14 cellular contexts compared by ENCODE assay signal in the genomic region with DNA sequence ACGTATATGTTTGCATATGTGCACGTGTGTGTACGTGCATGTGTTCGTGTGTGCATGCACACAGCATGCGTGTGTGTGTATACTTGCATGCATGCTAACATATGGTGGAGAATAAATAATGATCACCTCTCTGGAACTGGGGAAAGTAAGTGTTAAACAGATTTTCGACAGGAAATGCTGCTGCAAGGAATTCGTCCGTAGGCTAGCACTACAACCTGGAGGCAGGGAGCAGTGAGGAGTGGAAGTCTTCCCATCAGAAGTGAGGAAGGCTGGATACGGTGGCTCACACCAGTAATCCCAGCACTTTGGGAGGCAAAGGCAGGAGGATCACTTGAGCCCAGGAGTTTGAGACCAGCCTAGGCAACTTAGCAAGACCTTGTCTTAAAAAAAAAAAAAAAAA. TPM values are rescaled to one million over a fixed set of nuclear protein-coding genes. Genes with fewer than 3 reads are reported as not detected.
A peak's percentile ranks its signal among the peaks of the same experiment; 100 is the strongest.
DNase-seq lines count a peak whose midpoint lies in the region; TF ChIP-seq lines count a peak whose summit lies in the region.
"Had no signal": no experiment of that assay in that cellular context is flagged by ENCODE, and none has a peak within 500 bp of the region (broad histone marks: within the 10 kb centered on the region; RNA-seq: fewer than 3 reads in every experiment).

No MANE protein-coding gene starts in this region.

- H3K4me1 Mint-ChIP-seq in Caco-2 (ENCODE audit: low read depth, unreplicated experiment) (peaks cover 31% of the 10 kb centered on the region), neural crest cell (peaks cover 12% of the 10 kb centered on the region)

- POLR2A ChIA-PET in Caco-2 (lab: Charles Lee) (no interaction called here), GM10248 (lab: Yijun Ruan, JAX) (no interaction called here)

- H3K36me3 ChIP-seq in Caco-2 (ENCODE audit: control insufficient read depth, insufficient read depth, low read length) (no peaks in the 10 kb centered on the region), brain microvascular endothelial cell (replicated peaks) (no peaks in the 10 kb centered on the region)
- H3K36me3 ChIP-seq: Peyer's patch had no signal

- H3K27ac ChIP-seq in cingulate gyrus (ENCODE audit: low read depth, low read length) (peak overlapping the region; percentile 80), brain microvascular endothelial cell (no peak overlapping the region)
- H3K27ac ChIP-seq: Peyer's patch had no signal

- H3K9me3 Mint-ChIP-seq in Caco-2 (ENCODE audit: unreplicated experiment): no peaks in the 10 kb centered on the region
- no peaks in the 10 kb centered on the region for H3K9me3 Mint-ChIP-seq in neural crest cell

- DNase-seq in Caco-2: no peak
- DNase-seq in neural crest cell (ENCODE audit: low read depth, low spot score): no peak
- no peak for DNase-seq in brain microvascular endothelial cell
- no peak for DNase-seq in GM10248 (ENCODE audit: extremely low spot score)
- no peak for DNase-seq in AG20443 (ENCODE audit: low spot score)
- DNase-seq: DMS79, HCEC 1CT, NCI-H1436, NCI-H2029 treated with DMSO at 0.1 percent for 48 hours, NCI-H510A treated with DMSO at 0.1 percent for 48 hours, Peyer's patch, SIG-M5 had no signal

- peak overlapping the region; percentile 67 for H3K27ac Mint-ChIP-seq in Caco-2 (ENCODE audit: unreplicated experiment)
- peak overlapping the region; percentile 76 for H3K27ac Mint-ChIP-seq in neural crest cell (ENCODE audit: unreplicated experiment)

- BruUV-seq in Caco-2 (replicated peaks; lab: Mats Ljungman, UMichigan): no TSS peak

- intact Hi-C loops in Caco-2 (cut with micrococcal nuclease; ENCODE audit: unreplicated experiment): no loop called here

- CTCF ChIA-PET in Caco-2 (lab: Charles Lee): no interaction called here
- CTCF ChIA-PET in GM10248 (lab: Yijun Ruan, JAX): interaction anchor here (0.9 kb wide), 1 partner anchor 9 kb away, joined by 3 read pairs; no protein-coding TSS in a partner anchor

- no peak for TF ChIP-seq CTCF in Caco-2 (IDR thresholded peaks at IDR 0.05; ENCODE audit: insufficient read depth in 1 of 2, low read depth in 1 of 2, low read length in 1 of 2, severe bottlenecking in 1 of 2, unreplicated experiment in 1 of 2)
- TF ChIP-seq CTCF in neural crest cell (conservative IDR thresholded peaks at IDR 0.05): no peak
- TF ChIP-seq CTCF in brain microvascular endothelial cell (IDR thresholded peaks at IDR 0.05; ENCODE audit: low read depth, low read length, missing control alignments): no peak
- no peak for TF ChIP-seq CTCF in GM10248 (IDR thresholded peaks at IDR 0.05; ENCODE audit: control extremely low read depth, extremely low read depth, low read depth, missing control alignments)

- H3K36me3 Mint-ChIP-seq in Caco-2 (ENCODE audit: insufficient read depth, unreplicated experiment): peaks cover 22% of the 10 kb centered on the region
- H3K36me3 Mint-ChIP-seq in neural crest cell (ENCODE audit: low read depth): no peaks in the 10 kb centered on the region

- no peaks in the 10 kb centered on the region for H3K27me3 Mint-ChIP-seq in Caco-2 (ENCODE audit: insufficient read depth, unreplicated experiment)
- no peaks in the 10 kb centered on the region for H3K27me3 Mint-ChIP-seq in neural crest cell (ENCODE audit: low read depth)

- H3K27me3 ChIP-seq in Caco-2 (replicated peaks; ENCODE audit: control insufficient read depth, insufficient read depth, low read length) (no peaks in the 10 kb centered on the region), brain microvascular endothelial cell (replicated peaks) (no peaks in the 10 kb centered on the region)
- H3K27me3 ChIP-seq: Peyer's patch had no signal

- no peaks in the 10 kb centered on the region for H3K9me3 ChIP-seq in Caco-2
- H3K9me3 ChIP-seq: Peyer's patch had no signal

- H3K4me3 Mint-ChIP-seq in Caco-2 (ENCODE audit: unreplicated experiment) (no peak overlapping the region), neural crest cell (peak overlapping the region; percentile 12)

- no peak overlapping the region for H3K4me3 ChIP-seq in Caco-2 (ENCODE audit: low read depth, low read length)
- no peak overlapping the region for H3K4me3 ChIP-seq in brain microvascular endothelial cell (ENCODE audit: low read depth, low read length)
- H3K4me3 ChIP-seq: Peyer's patch had no signal

- peaks cover 34% of the 10 kb centered on the region for H3K4me1 ChIP-seq in Caco-2

- in situ Hi-C loops in brain microvascular endothelial cell (cut with HindIII; ENCODE audit: low pct_ligation_motif_present, low sequenced_read_pairs): no loop called here

RNA-seq across cellular contexts. Expression of a gene that starts 4.8 kb away (rescaled TPM):
- total RNA-seq in Caco-2 (2022): 196 TPM in 2 replicates
- 163 and 165 TPM in 2 replicates for total RNA-seq in neural crest cell

RNA-seq across cellular contexts. Expression of a gene that starts 39.1 kb away (rescaled TPM):
- total RNA-seq in Caco-2 (2022) (0.37 and 0.93 TPM in 2 replicates), neural crest cell (not detected in 2 replicates)
- total RNA-seq: HT1080 had no signal

RNA-seq across cellular contexts. Expression of a gene that starts 49.5 kb away (rescaled TPM):
- 13.1 and 13.7 TPM in 2 replicates for total RNA-seq in Caco-2 (2022)
- 1.5 and 8.6 TPM in 2 replicates for total RNA-seq in neural crest cell

RNA-seq across cellular contexts. Expression of a gene that starts 55.3 kb away (rescaled TPM):
- total RNA-seq in Caco-2 (2022) (0.37 and 0.75 TPM in 2 replicates), neural crest cell (not detected in 2 replicates)
